In the genomic region with DNA sequence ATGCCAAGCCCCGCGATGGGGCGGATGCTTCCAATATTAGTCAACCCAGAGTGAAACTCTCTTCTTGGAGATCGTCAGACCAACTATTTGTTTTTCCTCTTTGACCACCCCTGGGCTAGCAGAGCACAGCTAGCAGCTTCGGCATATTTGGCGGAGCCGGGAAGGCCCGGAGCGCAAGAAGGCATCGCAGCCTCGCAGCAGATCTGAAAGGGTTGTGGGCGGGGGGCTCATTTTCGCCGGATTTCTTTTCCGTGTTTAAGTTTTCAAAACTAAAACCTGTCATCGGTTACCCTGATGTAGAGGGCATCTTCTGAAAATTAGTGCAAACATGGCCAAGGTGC, we compare ENCODE assay signal across 9 cellular contexts. TPM values are rescaled to one million over a fixed set of nuclear protein-coding genes. Genes with fewer than 3 reads are reported as not detected.
DNase-seq lines count a peak whose midpoint lies in the region; ATAC-seq lines count a peak whose summit lies in the region.
"Had no signal": no experiment of that assay in that cellular context is flagged by ENCODE, and none has a peak within 500 bp of the region (broad histone marks: within the 10 kb centered on the region; RNA-seq: fewer than 3 reads in every experiment).

No MANE protein-coding gene starts in this region.

- H3K27ac ChIP-seq in caudate nucleus (ENCODE audit: low read depth, low read length): peak overlapping the region; percentile 76
- no peak overlapping the region for H3K27ac ChIP-seq in muscle layer of duodenum (ENCODE audit: low read length)

- H3K4me3 ChIP-seq in muscle layer of duodenum (ENCODE audit: low read depth in 1 of 2, low read length in 2 of 2): peak overlapping the region; percentile 62 to 79

- peaks cover 0 to 7% of the 10 kb centered on the region in 2 donors for H3K4me1 ChIP-seq in muscle layer of duodenum (ENCODE audit: control insufficient read depth in 1 of 2, insufficient read depth in 2 of 2, low read length in 2 of 2)

- no peaks in the 10 kb centered on the region for H3K9me3 ChIP-seq in muscle layer of duodenum (ENCODE audit: control insufficient read depth in 1 of 2, low read length in 2 of 2)

- no peaks in the 10 kb centered on the region for H3K36me3 ChIP-seq in muscle layer of duodenum (ENCODE audit: control insufficient read depth in 1 of 2, insufficient read depth in 2 of 2, low read length in 2 of 2)

- peak; percentile 30 for ATAC-seq in GM19463 (IDR thresholded peaks at IDR 0.05; ENCODE audit: unreplicated experiment)
- ATAC-seq in HG03565 (IDR thresholded peaks at IDR 0.05; ENCODE audit: unreplicated experiment): peak; percentile 18
- ATAC-seq in HG03139 (IDR thresholded peaks at IDR 0.05; ENCODE audit: unreplicated experiment): no peak

- DNase-seq in caudate nucleus (lab: John Stamatoyannopoulos, UW) (peak in 1 of 61 donors; percentile 47), HCEC 1CT (no peak), H4 (ENCODE audit: low spot score) (no peak), Kasumi-1 (lab: John Stamatoyannopoulos, UW) (no peak)

- H3K27me3 ChIP-seq in muscle layer of duodenum (ENCODE audit: low read depth, low read length): peaks cover 10% of the 10 kb centered on the region

RNA-seq across cellular contexts. Expression of gene ZNF385B, which starts 0.3 kb away (rescaled TPM):
- total RNA-seq in H4 (2014; rRNA removed; shearing (Covaris generic)): 0.14 and 1.3 TPM in 2 replicates
- total RNA-seq: T-helper 2 cell treated with Interferon-gamma antibody and Interleukin-4, amounts not matched to agents 100 ng/mL and 5 ng/mL, for 36 hours had no signal
